20 cellular contexts compared by ENCODE assay signal in the genomic region with DNA sequence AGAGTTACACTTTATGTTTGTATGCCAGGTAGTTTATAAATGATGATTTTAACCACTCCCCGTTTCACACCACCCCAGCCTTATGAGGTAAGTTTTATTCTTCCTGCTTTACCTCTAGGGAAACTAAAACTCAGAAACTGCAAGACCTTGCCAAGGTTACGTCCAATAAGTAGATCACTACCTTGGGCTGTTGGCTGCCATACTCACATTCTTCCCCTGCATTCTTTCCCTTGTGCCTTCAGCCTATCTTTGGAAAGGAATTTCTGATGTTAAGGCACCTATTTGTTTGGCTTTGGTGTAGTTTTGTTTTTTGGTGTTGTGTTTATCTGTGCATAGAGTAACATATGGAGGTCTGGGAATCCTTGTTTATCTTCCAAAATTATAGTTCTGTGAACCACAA.
DNase-seq lines count a peak whose midpoint lies in the region; ATAC-seq and TF ChIP-seq lines count a peak whose summit lies in the region.
"Had no signal": no experiment of that assay in that cellular context is flagged by ENCODE, and none has a peak within 500 bp of the region (broad histone marks: within the 10 kb centered on the region; RNA-seq: fewer than 3 reads in every experiment).

No MANE protein-coding gene starts in this region.

- BruUV-seq in PC-3 (replicated peaks; lab: Mats Ljungman, UMichigan) = no TSS peak

- no peak overlapping the region for H2AFZ ChIP-seq in PC-3 (ENCODE audit: low read length)
- no peak overlapping the region for H2AFZ ChIP-seq in osteoblast (ENCODE audit: low read length)

- TF ChIP-seq CTCF in activated CD8-positive, alpha-beta T cell treated with anti-CD3 and anti-CD28 coated beads for 36 hours (IDR thresholded peaks at IDR 0.05) = no peak
- TF ChIP-seq CTCF in PC-3 (conservative IDR thresholded peaks at IDR 0.05; ENCODE audit: low read depth, low read length) = no peak
- no peak for TF ChIP-seq CTCF in osteoblast (IDR thresholded peaks at IDR 0.05; ENCODE audit: extremely low read depth, low read depth, low read length)
- no peak for TF ChIP-seq CTCF in psoas muscle (IDR thresholded peaks at IDR 0.05)

- no peak for ATAC-seq in activated CD8-positive, alpha-beta T cell treated with anti-CD3 and anti-CD28 coated beads for 36 hours
- no peak for ATAC-seq in activated CD8-positive, alpha-beta T cell treated with anti-CD3 and anti-CD28 coated beads, Interleukin-2, amount 10 ng/mL, durations not matched to agents 7 days and 5 days
- ATAC-seq in PC-3 = no peak
- ATAC-seq in effector memory CD8-positive, alpha-beta T cell (replicated peaks) = no peak
- ATAC-seq in psoas muscle = no peak
- ATAC-seq in HG02642 (IDR thresholded peaks at IDR 0.05; ENCODE audit: poor library complexity, unreplicated experiment) = no peak
- no peak for ATAC-seq in HG02884 (IDR thresholded peaks at IDR 0.05; ENCODE audit: unreplicated experiment)
- ATAC-seq: lower lobe of right lung had no signal

- no peak overlapping the region for H3K4me3 ChIP-seq in PC-3 (ENCODE audit: low read length)
- H3K4me3 ChIP-seq in osteoblast (ENCODE audit: insufficient read depth, low read length) = no peak overlapping the region
- no peak overlapping the region for H3K4me3 ChIP-seq in psoas muscle
- H3K4me3 ChIP-seq: heart left ventricle, lower lobe of right lung, ovary, skin epidermis had no signal

- H3K9me2 ChIP-seq in PC-3 (replicated peaks; ENCODE audit: low read length) = no peaks in the 10 kb centered on the region

- no peaks in the 10 kb centered on the region for H3K27me3 ChIP-seq in PC-3 (ENCODE audit: low read length)
- H3K27me3 ChIP-seq in osteoblast (ENCODE audit: insufficient read depth, low read length) = no peaks in the 10 kb centered on the region
- no peaks in the 10 kb centered on the region for H3K27me3 ChIP-seq in psoas muscle (ENCODE audit: insufficient read depth in 3 of 3, low read length in 2 of 3)
- H3K27me3 ChIP-seq: heart left ventricle, ovary had no signal

- H3K27ac Mint-ChIP-seq in activated CD8-positive, alpha-beta T cell treated with anti-CD3 and anti-CD28 coated beads for 36 hours = peak overlapping the region; percentile 1
- H3K27ac Mint-ChIP-seq in activated CD8-positive, alpha-beta T cell treated with anti-CD3 and anti-CD28 coated beads, Interleukin-2, amount 10 ng/mL, durations not matched to agents 7 days and 5 days = no peak overlapping the region
- peak overlapping the region; percentile 47 to 49 for H3K27ac Mint-ChIP-seq in effector memory CD8-positive, alpha-beta T cell

- no peaks in the 10 kb centered on the region for H3K36me3 Mint-ChIP-seq in activated CD8-positive, alpha-beta T cell treated with anti-CD3 and anti-CD28 coated beads for 36 hours (ENCODE audit: low read depth)
- no peaks in the 10 kb centered on the region for H3K36me3 Mint-ChIP-seq in activated CD8-positive, alpha-beta T cell treated with anti-CD3 and anti-CD28 coated beads, Interleukin-2, amount 10 ng/mL, durations not matched to agents 7 days and 5 days (ENCODE audit: low read depth)
- H3K36me3 Mint-ChIP-seq in effector memory CD8-positive, alpha-beta T cell (ENCODE audit: insufficient read depth) = no peaks in the 10 kb centered on the region

- 47 to 57% (median 54%) methylated on average over 2 of the region's 2 CpGs for WGBS in psoas muscle, 3 donors

- H3K4me1 Mint-ChIP-seq in activated CD8-positive, alpha-beta T cell treated with anti-CD3 and anti-CD28 coated beads for 36 hours (ENCODE audit: low read depth) = peaks cover 18% of the 10 kb centered on the region
- H3K4me1 Mint-ChIP-seq in activated CD8-positive, alpha-beta T cell treated with anti-CD3 and anti-CD28 coated beads, Interleukin-2, amount 10 ng/mL, durations not matched to agents 7 days and 5 days (ENCODE audit: low read depth) = no peaks in the 10 kb centered on the region
- peaks cover 24 to 49% of the 10 kb centered on the region in 2 donors for H3K4me1 Mint-ChIP-seq in effector memory CD8-positive, alpha-beta T cell (ENCODE audit: low read depth in 2 of 2)

- no peaks in the 10 kb centered on the region for H3K27me3 Mint-ChIP-seq in activated CD8-positive, alpha-beta T cell treated with anti-CD3 and anti-CD28 coated beads for 36 hours
- H3K27me3 Mint-ChIP-seq in activated CD8-positive, alpha-beta T cell treated with anti-CD3 and anti-CD28 coated beads, Interleukin-2, amount 10 ng/mL, durations not matched to agents 7 days and 5 days (ENCODE audit: low read depth) = peaks cover 2% of the 10 kb centered on the region
- H3K27me3 Mint-ChIP-seq in effector memory CD8-positive, alpha-beta T cell = no peaks in the 10 kb centered on the region
- H3K27me3 Mint-ChIP-seq: activated naive CD8-positive, alpha-beta T cell treated with anti-CD3 and anti-CD28 coated beads, Interleukin-2, amount 50 U/mL, for 24 hours had no signal

- H3K4me3 Mint-ChIP-seq in activated CD8-positive, alpha-beta T cell treated with anti-CD3 and anti-CD28 coated beads for 36 hours = no peak overlapping the region
- no peak overlapping the region for H3K4me3 Mint-ChIP-seq in activated CD8-positive, alpha-beta T cell treated with anti-CD3 and anti-CD28 coated beads, Interleukin-2, amount 10 ng/mL, durations not matched to agents 7 days and 5 days
- peak overlapping the region in 1 of 2 donors; percentile 8 for H3K4me3 Mint-ChIP-seq in effector memory CD8-positive, alpha-beta T cell

- H3K4me1 ChIP-seq in PC-3 (ENCODE audit: insufficient read depth, low read length) (peaks cover 33% of the 10 kb centered on the region), osteoblast (ENCODE audit: insufficient read depth, low read length) (peaks cover 26% of the 10 kb centered on the region), psoas muscle (no peaks in the 10 kb centered on the region)
- H3K4me1 ChIP-seq: lower lobe of right lung had no signal

- intact Hi-C loops in activated CD8-positive, alpha-beta T cell treated with anti-CD3 and anti-CD28 coated beads for 36 hours (cut with micrococcal nuclease) = no loop called here
- intact Hi-C loops in PC-3 (cut with micrococcal nuclease) = loop anchor here (2.0 kb wide), 3 partner anchors 122 to 290 kb away; partner anchors contain the start of gene UST
- intact Hi-C loops in psoas muscle (cut with DNase I) = no loop called here

- no peaks in the 10 kb centered on the region for H3K9me3 ChIP-seq in PC-3 (ENCODE audit: low read length)
- H3K9me3 ChIP-seq in osteoblast (ENCODE audit: low read depth, low read length) = no peaks in the 10 kb centered on the region
- no peaks in the 10 kb centered on the region for H3K9me3 ChIP-seq in psoas muscle
- H3K9me3 ChIP-seq: heart left ventricle, lower lobe of right lung, ovary had no signal

- CTCF ChIA-PET in activated CD8-positive, alpha-beta T cell treated with anti-CD3 and anti-CD28 coated beads for 36 hours (lab: Charles Lee) = interaction anchor here (0.7 kb wide), 1 partner anchor 10 kb away, joined by 3 read pairs; no protein-coding TSS in a partner anchor
- CTCF ChIA-PET in activated CD8-positive, alpha-beta T cell treated with anti-CD3 and anti-CD28 coated beads, Interleukin-2, amount 10 ng/mL, durations not matched to agents 7 days and 5 days (lab: Charles Lee) = no interaction called here
- CTCF ChIA-PET in PC-3 (lab: Charles Lee) = no interaction called here

- H3K4me2 ChIP-seq in PC-3 (ENCODE audit: low read length) (peak overlapping the region; percentile 76), osteoblast (ENCODE audit: insufficient read depth, low read length) (peak overlapping the region; percentile 28)

- peaks cover 7% of the 10 kb centered on the region for H3F3A ChIP-seq in PC-3 (ENCODE audit: low read length, unreplicated experiment)

- H3K36me3 ChIP-seq in PC-3 (ENCODE audit: low read depth, low read length) (no peaks in the 10 kb centered on the region), osteoblast (ENCODE audit: insufficient read depth, low read length) (no peaks in the 10 kb centered on the region), psoas muscle (ENCODE audit: insufficient read depth in 1 of 2, low read depth in 1 of 2) (no peaks in the 10 kb centered on the region)
- H3K36me3 ChIP-seq: heart left ventricle, lower lobe of right lung, ovary had no signal

- H3K9me3 Mint-ChIP-seq in activated CD8-positive, alpha-beta T cell treated with anti-CD3 and anti-CD28 coated beads for 36 hours = no peaks in the 10 kb centered on the region
- no peaks in the 10 kb centered on the region for H3K9me3 Mint-ChIP-seq in activated CD8-positive, alpha-beta T cell treated with anti-CD3 and anti-CD28 coated beads, Interleukin-2, amount 10 ng/mL, durations not matched to agents 7 days and 5 days (ENCODE audit: insufficient read depth)
- no peaks in the 10 kb centered on the region for H3K9me3 Mint-ChIP-seq in effector memory CD8-positive, alpha-beta T cell

- H3K27ac ChIP-seq in PC-3 (ENCODE audit: low read length) = peak overlapping the region; percentile 88
- H3K27ac ChIP-seq in osteoblast (ENCODE audit: low read depth, low read length) = peak overlapping the region; percentile 73
- no peak overlapping the region for H3K27ac ChIP-seq in psoas muscle
- H3K27ac ChIP-seq: lower lobe of right lung, ovary had no signal

- DNase-seq in activated CD8-positive, alpha-beta T cell treated with anti-CD3 and anti-CD28 coated beads for 36 hours = no peak
- DNase-seq in activated CD8-positive, alpha-beta T cell treated with anti-CD3 and anti-CD28 coated beads, Interleukin-2, amount 10 ng/mL, durations not matched to agents 7 days and 5 days = no peak
- DNase-seq in PC-3 = no peak
- no peak for DNase-seq in effector memory CD8-positive, alpha-beta T cell
- DNase-seq in osteoblast (ENCODE audit: insufficient read length, low spot score, missing footprints) = peak; percentile 26
- DNase-seq in psoas muscle = no peak
- DNase-seq: activated CD4-positive, alpha-beta T cell treated with anti-CD3 and anti-CD28 coated beads, Interleukin-2, amount 50 U/mL, for 4 hours; activated naive CD8-positive, alpha-beta T cell treated with anti-CD3 and anti-CD28 coated beads, Interleukin-2, amount 50 U/mL, for 24 hours; C1 segment of cervical spinal cord; central memory CD4-positive, alpha-beta T cell; heart left ventricle; lower lobe of right lung; NCI-H1417 treated with DMSO at 0.1 percent for 48 hours; NCI-H526 treated with DMSO at 0.1 percent for 48 hours; ovary; SHP77 treated with DMSO at 0.1 percent for 48 hours; stimulated activated CD4-positive, alpha-beta T cell treated with anti-CD3 and anti-CD28 coated beads, Interleukin-4, amount 100 ng/mL, for 24 hours had no signal

- H4K20me1 ChIP-seq in PC-3 (ENCODE audit: low read length) = no peaks in the 10 kb centered on the region
- H4K20me1 ChIP-seq in osteoblast (ENCODE audit: insufficient read depth, low read length) = no peaks in the 10 kb centered on the region

- POLR2A ChIA-PET in activated CD8-positive, alpha-beta T cell treated with anti-CD3 and anti-CD28 coated beads for 36 hours (lab: Charles Lee) = no interaction called here
- POLR2A ChIA-PET in activated CD8-positive, alpha-beta T cell treated with anti-CD3 and anti-CD28 coated beads, Interleukin-2, amount 10 ng/mL, durations not matched to agents 7 days and 5 days (lab: Charles Lee) = no interaction called here
- POLR2A ChIA-PET in PC-3 (lab: Charles Lee; ENCODE audit: unreplicated experiment) = no interaction called here

- H3K9ac ChIP-seq in PC-3 (ENCODE audit: low read length) = peak overlapping the region; percentile 38

- peaks cover 4% of the 10 kb centered on the region; the same call in 1 of the 2 replicates for H3K79me2 ChIP-seq in PC-3 (ENCODE audit: low read length)
- H3K79me2 ChIP-seq in osteoblast (ENCODE audit: insufficient read depth, low read length) = peaks cover 12% of the 10 kb centered on the region
